In the genomic region with DNA sequence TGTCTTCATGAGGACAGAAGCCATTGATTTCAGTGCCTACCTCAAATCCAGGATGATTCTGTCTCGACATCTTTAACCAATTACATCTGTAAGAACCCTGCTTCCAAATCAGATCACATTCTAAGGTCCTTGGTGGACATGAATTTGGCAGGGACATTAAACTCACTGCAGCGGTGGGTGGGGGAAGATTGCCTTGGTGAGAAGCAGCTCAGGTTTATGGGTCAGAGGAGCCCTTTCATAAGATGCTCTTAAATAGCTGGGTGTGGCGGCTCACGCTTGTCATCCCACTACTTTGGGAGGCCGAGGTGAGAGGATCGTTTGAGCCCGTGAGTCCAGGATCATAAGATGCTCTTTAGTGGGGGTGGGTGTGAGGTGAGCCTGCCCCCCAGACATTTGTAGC, we compare ENCODE assay signal across 11 cellular contexts. TPM values are rescaled to one million over a fixed set of nuclear protein-coding genes. Genes with fewer than 3 reads are reported as not detected.
DNase-seq lines count a peak whose midpoint lies in the region; ATAC-seq, FAIRE-seq and TF ChIP-seq lines count a peak whose summit lies in the region.
"Had no signal": no experiment of that assay in that cellular context is flagged by ENCODE, and none has a peak within 500 bp of the region (broad histone marks: within the 10 kb centered on the region; RNA-seq: fewer than 3 reads in every experiment).

No MANE protein-coding gene starts in this region.

- H3K36me3 ChIP-seq in esophagus squamous epithelium = peaks cover 0 to 50% (median 0%) of the 10 kb centered on the region in 3 donors
- no peaks in the 10 kb centered on the region for H3K36me3 ChIP-seq in prostate gland

- POLR2A ChIA-PET in CD4-positive, alpha-beta T cell (lab: Charles Lee) = interaction anchor here (0.8 to 1.8 kb wide), 3 partner anchors 13 to 41 kb away, joined by 3 to 7 read pairs (median 3); no protein-coding TSS in a partner anchor
- POLR2A ChIA-PET in RWPE1 (lab: Yijun Ruan, JAX; ENCODE audit: low non-redundant PET) = no interaction called here

- CTCF ChIA-PET in CD4-positive, alpha-beta T cell (lab: Charles Lee) = interaction anchor here (1.3 to 3.5 kb wide), 3 partner anchors 22 to 253 kb away, joined by 3 to 15 read pairs (median 8); partner anchors contain the start of genes CDK17 and CFAP54
- CTCF ChIA-PET in RWPE1 (lab: Yijun Ruan, JAX) = interaction anchor here (0.6 to 1.9 kb wide), 3 partner anchors 22 to 164 kb away, joined by 3 to 8 read pairs (median 6); no protein-coding TSS in a partner anchor

- peak overlapping the region; percentile 32 for H3K27ac ChIP-seq in CD4-positive, alpha-beta T cell (ENCODE audit: low read depth, low read length)
- H3K27ac ChIP-seq in RWPE1 = peak overlapping the region; percentile 98
- H3K27ac ChIP-seq in esophagus squamous epithelium = peak overlapping the region; percentile 68 to 95 (median 84)
- H3K27ac ChIP-seq in prostate gland = peak overlapping the region; percentile 60 to 68

- no peaks in the 10 kb centered on the region for H3K9me3 ChIP-seq in CD4-positive, alpha-beta T cell (ENCODE audit: control insufficient read depth, low read length)
- H3K9me3 ChIP-seq in esophagus squamous epithelium (no peaks in the 10 kb centered on the region), prostate gland (no peaks in the 10 kb centered on the region)

- intact Hi-C loops in CD4-positive, alpha-beta T cell (cut with DNase I, micrococcal nuclease) = no loop called here
- intact Hi-C loops in esophagus squamous epithelium (cut with DNase I) = no loop called here
- intact Hi-C loops in prostate gland (cut with DNase I) = loop anchor here (5.0 kb wide), 1 partner anchor 160 kb away; no protein-coding TSS in a partner anchor

- H3K4me1 ChIP-seq in esophagus squamous epithelium (peaks cover 42 to 97% (median 75%) of the 10 kb centered on the region in 3 donors), prostate gland (replicated peaks) (no peaks in the 10 kb centered on the region)

- TF ChIP-seq CTCF in CD4-positive, alpha-beta T cell (IDR thresholded peaks at IDR 0.05) = no peak
- TF ChIP-seq CTCF in RWPE1 (conservative IDR thresholded peaks at IDR 0.05; ENCODE audit: low read depth) (no peak), esophagus squamous epithelium (IDR thresholded peaks at IDR 0.05) (no peak), prostate gland (IDR thresholded peaks at IDR 0.05) (no peak), D721Med (IDR thresholded peaks at IDR 0.05; ENCODE audit: insufficient read depth, missing control alignments) (no peak)

- FAIRE-seq in D721Med (lab: Jason Lieb, UNC) = no peak

- H3K27me3 ChIP-seq in CD4-positive, alpha-beta T cell (ENCODE audit: control insufficient read depth, insufficient read depth, low read length) = no peaks in the 10 kb centered on the region
- H3K27me3 ChIP-seq in esophagus squamous epithelium = no peaks in the 10 kb centered on the region
- H3K27me3 ChIP-seq in prostate gland (replicated peaks; ENCODE audit: insufficient read depth) = no peaks in the 10 kb centered on the region

- no peak for DNase-seq in CD4-positive, alpha-beta T cell
- DNase-seq in RWPE1 (ENCODE audit: low spot score) (no peak), esophagus squamous epithelium (lab: John Stamatoyannopoulos, UW) (no peak), prostate gland (ENCODE audit: low spot score) (no peak), D721Med (ENCODE audit: insufficient read length, low spot score) (no peak), DMS153 treated with DMSO at 0.1 percent for 48 hours (lab: John Stamatoyannopoulos, UW; ENCODE audit: unreplicated experiment) (no peak), inferior parietal cortex (ENCODE audit: extremely low spot score) (no peak)
- DNase-seq: DMS153 had no signal

- H3K4me1 Mint-ChIP-seq in CD4-positive, alpha-beta T cell (ENCODE audit: low read depth) = peaks cover 75% of the 10 kb centered on the region

- no peaks in the 10 kb centered on the region for H3K27me3 Mint-ChIP-seq in CD4-positive, alpha-beta T cell
- H3K27me3 Mint-ChIP-seq: dendritic cell treated with granulocyte-macrophage colony-stimulating factor and Interleukin-4, amounts not matched to agents 40 ng/mL and 50 ng/mL, for 4 days; progenitor cell of endocrine pancreas had no signal

- H3K36me3 Mint-ChIP-seq in CD4-positive, alpha-beta T cell (ENCODE audit: low read depth) = peaks cover 41% of the 10 kb centered on the region

- peak overlapping the region; percentile 67 for H3K4me3 Mint-ChIP-seq in CD4-positive, alpha-beta T cell
- H3K4me3 Mint-ChIP-seq: dendritic cell treated with granulocyte-macrophage colony-stimulating factor and Interleukin-4, amounts not matched to agents 40 ng/mL and 50 ng/mL, for 4 days had no signal

- H3K9me3 Mint-ChIP-seq in CD4-positive, alpha-beta T cell = no peaks in the 10 kb centered on the region
- H3K9me3 Mint-ChIP-seq: dendritic cell treated with granulocyte-macrophage colony-stimulating factor and Interleukin-4, amounts not matched to agents 40 ng/mL and 50 ng/mL, for 4 days had no signal

- WGBS in esophagus squamous epithelium, 2 donors = 84 to 93% methylated on average over 4 to 6 of the region's 7 CpGs
- WGBS in prostate gland = 74% methylated on average over 7 of the region's 7 CpGs

- TF ChIP-seq POLR2A in esophagus squamous epithelium (IDR thresholded peaks at IDR 0.05) (no peak), prostate gland (IDR thresholded peaks at IDR 0.05) (no peak)

- H3K4me3 ChIP-seq in esophagus squamous epithelium (no peak overlapping the region), prostate gland (no peak overlapping the region)

- ATAC-seq in CD4-positive, alpha-beta T cell (ENCODE audit: poor library complexity) = no peak
- no peak for ATAC-seq in GM18909 (IDR thresholded peaks at IDR 0.05; ENCODE audit: poor library complexity, unreplicated experiment)

- peak overlapping the region; percentile 97 for H3K27ac Mint-ChIP-seq in CD4-positive, alpha-beta T cell
- H3K27ac Mint-ChIP-seq: progenitor cell of endocrine pancreas had no signal

RNA-seq across cellular contexts. Expression of gene ELK3, which starts 42.9 kb away (rescaled TPM):
- total RNA-seq in CD4-positive, alpha-beta T cell = 10 to 100 TPM; 26.8 to 31.5 TPM
- total RNA-seq in esophagus squamous epithelium (10 to 100 TPM; 24.8 to 44.0 (median 34.8) TPM), prostate gland (10 to 100 TPM in 1 of 2 donors, 1 to 10 TPM in 1; 7.0 to 20.6 TPM)

Comparison
In these comparisons a context has a peak if more than half of its experiments do, and no peak if none do; other contexts are left out.
1. H3K27ac ChIP-seq: peak in every context shown above with its lines; median percentile 98 in RWPE1; 84 in esophagus squamous epithelium; 64 in prostate gland; 32 in CD4-positive, alpha-beta T cell.